Comparison of ENCODE assay signal across 1 cellular context in the genomic region with DNA sequence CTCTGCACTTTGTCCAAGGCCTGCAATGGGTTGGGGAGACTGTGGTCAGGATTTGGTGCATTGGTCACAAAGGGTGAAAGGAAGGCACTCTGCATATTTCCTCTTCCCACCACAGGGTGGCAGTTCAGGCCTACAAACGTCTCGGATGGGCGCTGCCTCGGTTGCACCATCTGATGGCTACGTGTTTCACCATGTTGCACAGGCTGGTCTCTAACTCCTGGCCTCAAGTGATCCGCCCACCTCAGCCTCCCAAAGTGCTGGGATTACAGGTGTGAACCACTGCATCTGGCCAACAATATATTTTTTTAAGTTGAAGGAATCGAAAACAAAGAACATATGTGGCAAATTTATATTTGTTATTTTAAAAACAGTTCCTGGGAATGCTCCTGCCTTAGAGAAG.
TF ChIP-seq lines count a peak whose summit lies in the region.

No MANE protein-coding gene starts in this region.

TF ChIP-seq in GM12878, 131 proteins besides CTCF, POLR2A, EP300 and RAD21:
- peak; percentile 76 for TF ChIP-seq YY1 (IDR thresholded peaks at IDR 0.05; ENCODE audit: low read depth, low read length)
- no peak for TF ChIP-seq GATAD2B (conservative IDR thresholded peaks at IDR 0.05; ENCODE audit: low read depth)
- TF ChIP-seq TCF3 (IDR thresholded peaks at IDR 0.05; ENCODE audit: borderline replicate concordance, insufficient read depth, low read depth, low read length): no peak
- no peak for TF ChIP-seq MYB (IDR thresholded peaks at IDR 0.05; ENCODE audit: borderline replicate concordance, low read depth, low read length)
- TF ChIP-seq RB1 (IDR thresholded peaks at IDR 0.05; ENCODE audit: borderline replicate concordance): 0 out of 2 replicates have a peak, but pooled peaks have one; percentile 6
- TF ChIP-seq, protein P1, sequence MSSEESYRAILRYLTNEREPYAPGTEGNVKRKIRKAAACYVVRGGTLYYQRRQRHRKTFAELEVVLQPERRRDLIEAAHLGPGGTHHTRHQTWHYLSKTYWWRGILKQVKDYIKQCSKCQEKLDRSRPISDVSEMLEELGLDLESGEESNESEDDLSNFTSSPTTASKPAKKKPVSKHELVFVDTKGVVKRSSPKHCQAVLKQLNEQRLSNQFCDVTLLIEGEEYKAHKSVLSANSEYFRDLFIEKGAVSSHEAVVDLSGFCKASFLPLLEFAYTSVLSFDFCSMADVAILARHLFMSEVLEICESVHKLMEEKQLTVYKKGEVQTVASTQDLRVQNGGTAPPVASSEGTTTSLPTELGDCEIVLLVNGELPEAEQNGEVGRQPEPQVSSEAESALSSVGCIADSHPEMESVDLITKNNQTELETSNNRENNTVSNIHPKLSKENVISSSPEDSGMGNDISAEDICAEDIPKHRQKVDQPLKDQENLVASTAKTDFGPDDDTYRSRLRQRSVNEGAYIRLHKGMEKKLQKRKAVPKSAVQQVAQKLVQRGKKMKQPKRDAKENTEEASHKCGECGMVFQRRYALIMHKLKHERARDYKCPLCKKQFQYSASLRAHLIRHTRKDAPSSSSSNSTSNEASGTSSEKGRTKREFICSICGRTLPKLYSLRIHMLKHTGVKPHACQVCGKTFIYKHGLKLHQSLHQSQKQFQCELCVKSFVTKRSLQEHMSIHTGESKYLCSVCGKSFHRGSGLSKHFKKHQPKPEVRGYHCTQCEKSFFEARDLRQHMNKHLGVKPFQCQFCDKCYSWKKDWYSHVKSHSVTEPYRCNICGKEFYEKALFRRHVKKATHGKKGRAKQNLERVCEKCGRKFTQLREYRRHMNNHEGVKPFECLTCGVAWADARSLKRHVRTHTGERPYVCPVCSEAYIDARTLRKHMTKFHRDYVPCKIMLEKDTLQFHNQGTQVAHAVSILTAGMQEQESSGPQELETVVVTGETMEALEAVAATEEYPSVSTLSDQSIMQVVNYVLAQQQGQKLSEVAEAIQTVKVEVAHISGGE (CRISPR knock-in tag; IDR thresholded peaks at IDR 0.05): no peak
- peak; percentile 43; the same call in 1 of the 2 replicates for TF ChIP-seq IRF4 (IDR thresholded peaks at IDR 0.05; ENCODE audit: low read depth, low read length)
- peak; percentile 91 for TF ChIP-seq SMC3 (IDR thresholded peaks at IDR 0.05; ENCODE audit: borderline replicate concordance, low read length)
- TF ChIP-seq POU2F2 (IDR thresholded peaks at IDR 0.05; ENCODE audit: borderline replicate concordance, low read depth, low read length): peak; percentile 94
- no peak for TF ChIP-seq FOS (IDR thresholded peaks at IDR 0.05; ENCODE audit: borderline replicate concordance, extremely low read depth, insufficient read length)
- TF ChIP-seq HCFC1 (IDR thresholded peaks at IDR 0.05; ENCODE audit: low read length): no peak
- TF ChIP-seq RUNX3 (IDR thresholded peaks at IDR 0.05; ENCODE audit: low read length): peak; percentile 40
- TF ChIP-seq, protein P2, sequence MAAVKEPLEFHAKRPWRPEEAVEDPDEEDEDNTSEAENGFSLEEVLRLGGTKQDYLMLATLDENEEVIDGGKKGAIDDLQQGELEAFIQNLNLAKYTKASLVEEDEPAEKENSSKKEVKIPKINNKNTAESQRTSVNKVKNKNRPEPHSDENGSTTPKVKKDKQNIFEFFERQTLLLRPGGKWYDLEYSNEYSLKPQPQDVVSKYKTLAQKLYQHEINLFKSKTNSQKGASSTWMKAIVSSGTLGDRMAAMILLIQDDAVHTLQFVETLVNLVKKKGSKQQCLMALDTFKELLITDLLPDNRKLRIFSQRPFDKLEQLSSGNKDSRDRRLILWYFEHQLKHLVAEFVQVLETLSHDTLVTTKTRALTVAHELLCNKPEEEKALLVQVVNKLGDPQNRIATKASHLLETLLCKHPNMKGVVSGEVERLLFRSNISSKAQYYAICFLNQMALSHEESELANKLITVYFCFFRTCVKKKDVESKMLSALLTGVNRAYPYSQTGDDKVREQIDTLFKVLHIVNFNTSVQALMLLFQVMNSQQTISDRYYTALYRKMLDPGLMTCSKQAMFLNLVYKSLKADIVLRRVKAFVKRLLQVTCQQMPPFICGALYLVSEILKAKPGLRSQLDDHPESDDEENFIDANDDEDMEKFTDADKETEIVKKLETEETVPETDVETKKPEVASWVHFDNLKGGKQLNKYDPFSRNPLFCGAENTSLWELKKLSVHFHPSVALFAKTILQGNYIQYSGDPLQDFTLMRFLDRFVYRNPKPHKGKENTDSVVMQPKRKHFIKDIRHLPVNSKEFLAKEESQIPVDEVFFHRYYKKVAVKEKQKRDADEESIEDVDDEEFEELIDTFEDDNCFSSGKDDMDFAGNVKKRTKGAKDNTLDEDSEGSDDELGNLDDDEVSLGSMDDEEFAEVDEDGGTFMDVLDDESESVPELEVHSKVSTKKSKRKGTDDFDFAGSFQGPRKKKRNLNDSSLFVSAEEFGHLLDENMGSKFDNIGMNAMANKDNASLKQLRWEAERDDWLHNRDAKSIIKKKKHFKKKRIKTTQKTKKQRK (IDR thresholded peaks at IDR 0.05; ENCODE audit: low read depth, low read length): no peak
